ENCODE assay signal across 10 cellular contexts in the genomic region with DNA sequence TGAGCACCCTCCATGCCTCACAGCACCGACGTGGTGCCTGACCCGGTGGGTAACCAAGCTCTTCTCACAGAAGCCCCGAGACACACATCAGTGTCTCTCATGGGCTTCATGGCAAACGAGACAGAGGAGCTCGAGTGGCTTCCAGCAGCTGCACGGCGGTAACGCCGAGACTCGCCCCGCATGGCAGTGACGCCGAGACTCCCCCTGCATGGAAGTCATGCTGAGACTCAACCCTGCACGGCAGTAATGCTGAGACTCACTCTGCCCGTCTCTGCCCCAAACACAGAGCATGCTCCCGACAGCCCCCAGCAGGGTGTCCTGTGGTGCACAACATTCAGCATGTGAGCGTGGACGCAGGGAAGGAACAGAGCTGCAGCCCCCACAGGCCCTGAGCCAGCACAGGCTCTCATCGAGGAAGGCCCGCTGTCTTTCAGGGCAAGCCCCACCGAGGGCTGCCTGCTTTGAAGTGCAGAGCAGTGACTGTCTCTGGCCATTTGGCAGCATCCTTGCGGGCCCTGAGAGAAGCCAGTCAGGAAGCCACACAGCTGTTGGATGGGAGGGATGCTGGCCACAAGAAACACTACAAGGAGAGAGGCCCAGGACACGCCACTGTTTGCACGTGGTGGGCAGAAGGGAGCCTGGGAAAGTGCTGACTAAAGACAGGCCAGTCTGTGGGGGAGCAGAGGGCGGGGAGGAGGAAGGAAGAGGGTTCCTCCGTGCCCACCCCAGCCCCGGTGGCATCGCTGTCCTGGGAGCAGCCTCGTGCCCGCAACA. TPM values are rescaled to one million over a fixed set of nuclear protein-coding genes. Genes with fewer than 3 reads are reported as not detected.
A peak's percentile ranks its signal among the peaks of the same experiment; 100 is the strongest.
DNase-seq lines count a peak whose midpoint lies in the region; ATAC-seq and TF ChIP-seq lines count a peak whose summit lies in the region.
"Had no signal": no experiment of that assay in that cellular context is flagged by ENCODE, and none has a peak within 500 bp of the region (broad histone marks: within the 10 kb centered on the region; RNA-seq: fewer than 3 reads in every experiment).

No MANE protein-coding gene starts in this region.

- peaks cover 19% of the 10 kb centered on the region for H3K27me3 Mint-ChIP-seq in nephron (ENCODE audit: low read depth)

- DNase-seq in AG08396 (ENCODE audit: low spot score) (peak; percentile 81), MG63 (peak; percentile 61), ecto neural progenitor cell (ENCODE audit: low spot score) (peak; percentile 47), globus pallidus (ENCODE audit: low spot score) (no peak), cerebellar nuclear complex (lab: John Stamatoyannopoulos, UW) (no peak)
- DNase-seq: COR-L47; stimulated activated CD4-positive, alpha-beta T cell treated with anti-CD3 and anti-CD28 coated beads, Interleukin-2, amount 100 ng/mL, for 48 hours had no signal

- no peaks in the 10 kb centered on the region for H3K27me3 ChIP-seq in MG63

- no peak for TF ChIP-seq CTCF in nephron (IDR thresholded peaks at IDR 0.05; ENCODE audit: unreplicated experiment in 3 of 3)

- H3K9me3 ChIP-seq in MG63, result 0 out of 2 replicates have a peak, but pooled peaks cover 3% of the 10 kb centered on the region

- no peak for TF ChIP-seq POLR2A in GM18505 (IDR thresholded peaks at IDR 0.05; ENCODE audit: borderline replicate concordance, extremely low read depth, insufficient read depth, insufficient read length)

- H3K9me3 Mint-ChIP-seq in nephron, result no peaks in the 10 kb centered on the region

- peaks cover 85% of the 10 kb centered on the region for H3K36me3 ChIP-seq in MG63

- H3K4me3 Mint-ChIP-seq in nephron, result no peak overlapping the region

- peaks cover 22% of the 10 kb centered on the region for H3K4me1 Mint-ChIP-seq in nephron

- H3K27ac Mint-ChIP-seq in nephron, result peak overlapping the region; percentile 36 to 74 (median 56)

- H3K36me3 Mint-ChIP-seq in nephron (ENCODE audit: low read depth), result no peaks in the 10 kb centered on the region

- no peak overlapping the region for H3K4me3 ChIP-seq in MG63

- no peak for ATAC-seq in GM18505 (IDR thresholded peaks at IDR 0.05; ENCODE audit: unreplicated experiment)
- no peak for ATAC-seq in HG03045 (IDR thresholded peaks at IDR 0.05; ENCODE audit: unreplicated experiment)

RNA-seq across cellular contexts. Expression of gene GAS6, which starts 9.5 kb away (rescaled TPM):
- total RNA-seq in MG63 (2014; rRNA removed; shearing (Covaris generic); ENCODE audit: low replicate concordance), result 332 and 394 TPM in 2 replicates

Comparison
In these comparisons a context has a peak if more than half of its experiments do, and no peak if none do; other contexts are left out.
1. DNase-seq: peak in AG08396 (single experiment), MG63 (single experiment) and ecto neural progenitor cell (single experiment); none in globus pallidus (single experiment) and cerebellar nuclear complex (0 of 2).